ENCODE assay signal across 21 cellular contexts in genomic region chr5:74369173-74369572, GRCh38.
DNase-seq lines count a peak whose midpoint lies in the region; TF ChIP-seq lines count a peak whose summit lies in the region.
"Had no signal": no experiment of that assay in that cellular context is flagged by ENCODE, and none has a peak within 500 bp of the region (broad histone marks: within the 10 kb centered on the region; RNA-seq: fewer than 3 reads in every experiment).

No MANE protein-coding gene starts in this region.

- H3K9me3 ChIP-seq in esophagus muscularis mucosa (peaks cover 0 to 10% (median 0%) of the 10 kb centered on the region in 4 donors), ovary (no peaks in the 10 kb centered on the region), Karpas-422 (ENCODE audit: low read length) (no peaks in the 10 kb centered on the region)
- H3K9me3 ChIP-seq: A549, Caco-2 had no signal

- H3K4me3 ChIP-seq in coronary artery (no peak overlapping the region), esophagus muscularis mucosa (no peak overlapping the region), ovary (no peak overlapping the region), Karpas-422 (ENCODE audit: low read length) (no peak overlapping the region)
- H3K4me3 ChIP-seq: A549; BLaER1 treated with 17β-estradiol and CSF1 and Interleukin-3, amounts not matched to agents 10 nM and 100 nM; GM12878 had no signal

- H3K79me2 ChIP-seq in Karpas-422 (ENCODE audit: low read length), result no peaks in the 10 kb centered on the region

- H3K27me3 ChIP-seq in esophagus muscularis mucosa (no peaks in the 10 kb centered on the region), ovary (no peaks in the 10 kb centered on the region), Karpas-422 (ENCODE audit: low read length) (no peaks in the 10 kb centered on the region)
- H3K27me3 ChIP-seq: BLaER1 treated with 17β-estradiol and CSF1 and Interleukin-3, amounts not matched to agents 10 nM and 100 nM had no signal

- intact Hi-C loops in esophagus muscularis mucosa (cut with DNase I) (no loop called here), posterior vena cava (cut with DNase I) (loop anchor here in 1 of 2 donors (10.0 kb wide), 1 partner anchor 114 kb away; no protein-coding TSS in a partner anchor), ovary (cut with DNase I) (no loop called here)

- no peak for TF ChIP-seq EP300 in esophagus muscularis mucosa (IDR thresholded peaks at IDR 0.05)
- no peak for TF ChIP-seq EP300 in ovary (IDR thresholded peaks at IDR 0.05)

- no peak overlapping the region for H3K27ac ChIP-seq in coronary artery
- H3K27ac ChIP-seq in esophagus muscularis mucosa (replicated peaks in 1 of 4), result peak overlapping the region in 1 of 4 donors; percentile 63
- H3K27ac ChIP-seq in ovary, result no peak overlapping the region
- H3K27ac ChIP-seq in Karpas-422 (ENCODE audit: low read length), result no peak overlapping the region
- H3K27ac ChIP-seq: 22Rv1; A549; BLaER1 treated with 17β-estradiol and CSF1 and Interleukin-3, amounts not matched to agents 10 nM and 100 nM; C4-2B had no signal

- no peak overlapping the region for H3K4me3 Mint-ChIP-seq in osteocyte (ENCODE audit: unreplicated experiment)
- H3K4me3 Mint-ChIP-seq: B cell; CD4-positive, alpha-beta T cell; CD8-positive, alpha-beta T cell had no signal

- no peak overlapping the region for H2AFZ ChIP-seq in Karpas-422 (ENCODE audit: low read length)

- H3K4me2 ChIP-seq in Karpas-422 (ENCODE audit: low read depth, low read length, poor library complexity, severe bottlenecking), result no peak overlapping the region
- H3K4me2 ChIP-seq: A549; BLaER1 treated with 17β-estradiol and CSF1 and Interleukin-3, amounts not matched to agents 10 nM and 100 nM had no signal

- no peaks in the 10 kb centered on the region for H3K36me3 ChIP-seq in esophagus muscularis mucosa
- no peaks in the 10 kb centered on the region for H3K36me3 ChIP-seq in ovary
- H3K36me3 ChIP-seq in Karpas-422 (ENCODE audit: insufficient read depth, low read length), result no peaks in the 10 kb centered on the region
- H3K36me3 ChIP-seq: BLaER1 treated with 17β-estradiol and CSF1 and Interleukin-3, amounts not matched to agents 10 nM and 100 nM had no signal

- peaks cover 4% of the 10 kb centered on the region for H3K9me3 Mint-ChIP-seq in osteocyte (ENCODE audit: unreplicated experiment)
- H3K9me3 Mint-ChIP-seq: CD4-positive, alpha-beta T cell; CD8-positive, alpha-beta T cell had no signal

- H3K27me3 Mint-ChIP-seq in osteocyte (ENCODE audit: unreplicated experiment), result no peaks in the 10 kb centered on the region
- H3K27me3 Mint-ChIP-seq: CD4-positive, alpha-beta T cell had no signal

- no peak for TF ChIP-seq CTCF in coronary artery (IDR thresholded peaks at IDR 0.05)
- TF ChIP-seq CTCF in esophagus muscularis mucosa (IDR thresholded peaks at IDR 0.05), result no peak
- TF ChIP-seq CTCF in osteocyte (IDR thresholded peaks at IDR 0.05), result no peak
- no peak for TF ChIP-seq CTCF in ovary (IDR thresholded peaks at IDR 0.05)

- no peak overlapping the region for H3K9ac ChIP-seq in Karpas-422 (ENCODE audit: low read length)
- H3K9ac ChIP-seq: BLaER1 treated with 17β-estradiol and CSF1 and Interleukin-3, amounts not matched to agents 10 nM and 100 nM had no signal

- no peaks in the 10 kb centered on the region for H3K9me2 ChIP-seq in Karpas-422 (replicated peaks; ENCODE audit: insufficient read depth, low read length)

- H4K20me1 ChIP-seq in Karpas-422 (ENCODE audit: insufficient read depth, low read depth, low read length), result no peaks in the 10 kb centered on the region
- H4K20me1 ChIP-seq: BLaER1 treated with 17β-estradiol and CSF1 and Interleukin-3, amounts not matched to agents 10 nM and 100 nM had no signal

- no peaks in the 10 kb centered on the region for H3K4me1 Mint-ChIP-seq in osteocyte (ENCODE audit: unreplicated experiment)
- H3K4me1 Mint-ChIP-seq: B cell had no signal

- peak; percentile 58 for DNase-seq in coronary artery (ENCODE audit: low spot score)
- peak; percentile 77 for DNase-seq in esophagus muscularis mucosa (ENCODE audit: extremely low spot score)
- peak; percentile 67 for DNase-seq in osteocyte (ENCODE audit: extremely low spot score, unreplicated experiment)
- peak; percentile 44 for DNase-seq in posterior vena cava (ENCODE audit: low spot score)
- DNase-seq in ovary, result no peak
- no peak for DNase-seq in DMS79 treated with DMSO at 0.1 percent for 48 hours (lab: John Stamatoyannopoulos, UW)
- DNase-seq in Karpas-422, result no peak
- DNase-seq: AML-193; Caco-2; Calu3; CD4-positive, alpha-beta T cell; CD8-positive, alpha-beta T cell; DND-41; EL; GDM1 had no signal

- 90% methylated on average over 6 of the region's 6 CpGs for WGBS in esophagus muscularis mucosa
- 88 to 91% (median 88%) methylated on average over 6 of the region's 6 CpGs for WGBS in ovary, 3 donors

- H3K27ac Mint-ChIP-seq in osteocyte (ENCODE audit: unreplicated experiment), result no peak overlapping the region
- H3K27ac Mint-ChIP-seq: B cell; CD4-positive, alpha-beta T cell; CD8-positive, alpha-beta T cell had no signal

- TF ChIP-seq POLR2A in esophagus muscularis mucosa (IDR thresholded peaks at IDR 0.05; ENCODE audit: low read depth), result no peak
- TF ChIP-seq POLR2A in ovary (IDR thresholded peaks at IDR 0.05), result no peak

- no peaks in the 10 kb centered on the region for H3K36me3 Mint-ChIP-seq in osteocyte (ENCODE audit: unreplicated experiment)
- H3K36me3 Mint-ChIP-seq: CD8-positive, alpha-beta T cell had no signal

- H3K4me1 ChIP-seq in esophagus muscularis mucosa (peaks cover 0 to 13% (median 7%) of the 10 kb centered on the region in 4 donors), ovary (ENCODE audit: insufficient read depth) (no peaks in the 10 kb centered on the region), Karpas-422 (ENCODE audit: low read length) (no peaks in the 10 kb centered on the region)
- H3K4me1 ChIP-seq: A549 had no signal

Comparison
In these comparisons a context has a peak if more than half of its experiments do, and no peak if none do; other contexts are left out.
1. DNase-seq: peak in coronary artery (single experiment), esophagus muscularis mucosa (single experiment), osteocyte (single experiment) and posterior vena cava (single experiment); none in ovary (0 of 5), DMS79 treated with DMSO at 0.1 percent for 48 hours (single experiment) and Karpas-422 (single experiment).